22 cellular contexts compared by ENCODE assay signal in genomic region chr18:51630706-51631105, GRCh38.
A peak's percentile ranks its signal among the peaks of the same experiment; 100 is the strongest.
DNase-seq lines count a peak whose midpoint lies in the region; ATAC-seq and TF ChIP-seq lines count a peak whose summit lies in the region.
"Had no signal": no experiment of that assay in that cellular context is flagged by ENCODE, and none has a peak within 500 bp of the region (broad histone marks: within the 10 kb centered on the region; RNA-seq: fewer than 3 reads in every experiment).

No MANE protein-coding gene starts in this region.

- no peak for TF ChIP-seq CTCF in psoas muscle (IDR thresholded peaks at IDR 0.05)

- CTCF ChIA-PET in activated CD4-positive, alpha-beta T cell treated with anti-CD3 and anti-CD28 coated beads for 36 hours (lab: Charles Lee), result interaction anchor here (0.7 to 1.4 kb wide), 4 partner anchors 17 to 991 kb away, joined by 3 to 4 read pairs (median 3); no protein-coding TSS in a partner anchor

- no peak overlapping the region for H3K27ac ChIP-seq in psoas muscle
- H3K27ac ChIP-seq: C4-2B had no signal

- H3K4me1 ChIP-seq in psoas muscle, result no peaks in the 10 kb centered on the region
- H3K4me1 ChIP-seq: Caco-2 had no signal

- H3K9me3 Mint-ChIP-seq in memory B cell, result peaks cover 2% of the 10 kb centered on the region
- H3K9me3 Mint-ChIP-seq in activated CD4-positive, alpha-beta T cell treated with anti-CD3 and anti-CD28 coated beads for 36 hours (ENCODE audit: low read depth), result peaks cover 2% of the 10 kb centered on the region
- H3K9me3 Mint-ChIP-seq: central memory CD8-positive, alpha-beta T cell had no signal

- H3K4me3 ChIP-seq in psoas muscle, result no peak overlapping the region

- POLR2A ChIA-PET in activated CD4-positive, alpha-beta T cell treated with anti-CD3 and anti-CD28 coated beads for 36 hours (lab: Charles Lee), result no interaction called here

- ATAC-seq in GM18511 (IDR thresholded peaks at IDR 0.05; ENCODE audit: unreplicated experiment), result peak; percentile 52
- peak; percentile 46 for ATAC-seq in GM21360 (IDR thresholded peaks at IDR 0.05; ENCODE audit: unreplicated experiment)
- ATAC-seq in HG03565 (IDR thresholded peaks at IDR 0.05; ENCODE audit: unreplicated experiment), result peak; percentile 74
- peak; percentile 29 for ATAC-seq in memory B cell (ENCODE audit: low read depth)
- ATAC-seq in psoas muscle, result no peak
- ATAC-seq in activated CD4-positive, alpha-beta T cell treated with anti-CD3 and anti-CD28 coated beads for 36 hours, result no peak
- ATAC-seq: SK-N-SH treated with all-trans-retinoic acid at 6 μM for 48 hours had no signal

- H3K4me3 Mint-ChIP-seq in memory B cell, result no peak overlapping the region
- H3K4me3 Mint-ChIP-seq in activated CD4-positive, alpha-beta T cell treated with anti-CD3 and anti-CD28 coated beads for 36 hours, result no peak overlapping the region
- H3K4me3 Mint-ChIP-seq: central memory CD8-positive, alpha-beta T cell; type B pancreatic cell had no signal

- H3K27me3 ChIP-seq in psoas muscle (ENCODE audit: insufficient read depth in 3 of 3, low read length in 2 of 3), result no peaks in the 10 kb centered on the region

- intact Hi-C loops in psoas muscle (cut with DNase I), result no loop called here
- intact Hi-C loops in activated CD4-positive, alpha-beta T cell treated with anti-CD3 and anti-CD28 coated beads for 36 hours (cut with DNase I, micrococcal nuclease), result no loop called here

- H3K36me3 ChIP-seq in psoas muscle (ENCODE audit: insufficient read depth in 1 of 2, low read depth in 1 of 2), result no peaks in the 10 kb centered on the region

- H3K27ac Mint-ChIP-seq in memory B cell, result no peak overlapping the region
- H3K27ac Mint-ChIP-seq in activated CD4-positive, alpha-beta T cell treated with anti-CD3 and anti-CD28 coated beads for 36 hours, result no peak overlapping the region
- H3K27ac Mint-ChIP-seq: type B pancreatic cell had no signal

- in situ Hi-C loops in KBM-7 (cut with MboI; ENCODE audit: low pct_unique_long_range_greater_than_20kb, low sequenced_read_pairs), result no loop called here

- H3K27me3 Mint-ChIP-seq in memory B cell, result peaks cover 3% of the 10 kb centered on the region
- no peaks in the 10 kb centered on the region for H3K27me3 Mint-ChIP-seq in activated CD4-positive, alpha-beta T cell treated with anti-CD3 and anti-CD28 coated beads for 36 hours

- peaks cover 4% of the 10 kb centered on the region for H3K9me3 ChIP-seq in psoas muscle
- H3K9me3 ChIP-seq: Caco-2 had no signal

- H3K4me1 Mint-ChIP-seq in memory B cell, result peaks cover 2% of the 10 kb centered on the region
- no peaks in the 10 kb centered on the region for H3K4me1 Mint-ChIP-seq in activated CD4-positive, alpha-beta T cell treated with anti-CD3 and anti-CD28 coated beads for 36 hours
- H3K4me1 Mint-ChIP-seq: central memory CD8-positive, alpha-beta T cell had no signal

- peaks cover under 1% of the 10 kb centered on the region for H3K36me3 Mint-ChIP-seq in memory B cell
- H3K36me3 Mint-ChIP-seq in activated CD4-positive, alpha-beta T cell treated with anti-CD3 and anti-CD28 coated beads for 36 hours (ENCODE audit: low read depth), result no peaks in the 10 kb centered on the region
- H3K36me3 Mint-ChIP-seq: type B pancreatic cell had no signal

- DNase-seq in memory B cell (ENCODE audit: low spot score in 2 of 2) (no peak), psoas muscle (no peak), KBM-7 (no peak)
- no peak for DNase-seq in activated CD4-positive, alpha-beta T cell treated with anti-CD3 and anti-CD28 coated beads for 36 hours
- DNase-seq: activated CD4-positive, alpha-beta T cell treated with anti-CD3 and anti-CD28 coated beads for 1 hour; activated CD8-positive, alpha-beta memory T cell treated with anti-CD3 and anti-CD28 coated beads for 24 hours; activated effector memory CD4-positive, alpha-beta T cell treated with Interleukin-2 at 50 U/mL for 16 hours; Caco-2; dermis blood vessel endothelial cell; NCI-H2029 treated with DMSO at 0.1 percent for 48 hours; NCI-H226; NCI-H774; stimulated activated CD4-positive, alpha-beta T cell treated with anti-CD3 and anti-CD28 coated beads, Interleukin-12 subunit alpha, Interleukin-12 subunit beta, amount 100 ng/mL, for 4 hours; stimulated activated CD4-positive, alpha-beta T cell treated with anti-CD3 and anti-CD28 coated beads, Interleukin-4, amount 100 ng/mL, for 1 hour; T-helper 2 cell had no signal

Comparison
In these comparisons a context has a peak if more than half of its experiments do, and no peak if none do; other contexts are left out.
1. ATAC-seq: peak in GM18511 (single experiment), GM21360 (single experiment), HG03565 (single experiment) and memory B cell (single experiment); none in psoas muscle (0 of 4) and activated CD4-positive, alpha-beta T cell treated with anti-CD3 and anti-CD28 coated beads for 36 hours (single experiment).